13 cellular contexts compared by ENCODE assay signal in the genomic region with DNA sequence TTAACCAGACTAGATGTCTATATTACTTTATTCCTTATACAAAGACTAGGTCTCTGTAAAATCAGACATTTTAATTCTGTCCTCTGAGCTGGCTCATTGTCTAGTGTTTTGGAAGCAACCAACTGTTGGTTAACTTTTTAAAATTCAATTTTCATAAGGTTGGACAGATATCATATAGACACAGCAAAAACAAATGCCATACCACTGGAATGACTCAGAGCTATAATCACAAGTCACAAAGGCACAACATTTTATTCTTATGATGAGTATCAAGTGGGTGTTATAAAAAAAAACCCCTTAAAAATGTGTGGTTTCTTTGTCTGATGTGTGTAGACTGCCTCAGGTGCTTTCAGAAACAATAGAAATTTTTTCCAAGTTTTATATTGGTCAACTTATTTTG.
DNase-seq lines count a peak whose midpoint lies in the region; TF ChIP-seq lines count a peak whose summit lies in the region.
"Had no signal": no experiment of that assay in that cellular context is flagged by ENCODE, and none has a peak within 500 bp of the region (broad histone marks: within the 10 kb centered on the region; RNA-seq: fewer than 3 reads in every experiment).

No MANE protein-coding gene starts in this region.

- no peak overlapping the region for H3K4me3 ChIP-seq in fibroblast of pulmonary artery (replicated peaks; ENCODE audit: low read depth, low read length)
- H3K4me3 ChIP-seq: right lobe of liver had no signal

- H3K4me1 Mint-ChIP-seq in nephron progenitor cell, result peaks cover 37% of the 10 kb centered on the region
- H3K4me1 Mint-ChIP-seq: activated CD4-positive, alpha-beta T cell treated with anti-CD3 and anti-CD28 coated beads for 36 hours had no signal

- no peak overlapping the region for H3K4me3 Mint-ChIP-seq in nephron progenitor cell
- H3K4me3 Mint-ChIP-seq: activated CD4-positive, alpha-beta T cell treated with anti-CD3 and anti-CD28 coated beads for 36 hours had no signal

- H3K27me3 Mint-ChIP-seq in nephron progenitor cell (ENCODE audit: low read depth, poor library complexity), result peaks cover 7% of the 10 kb centered on the region

- no peaks in the 10 kb centered on the region for H3K36me3 Mint-ChIP-seq in nephron progenitor cell (ENCODE audit: low read depth)

- H3K9me3 Mint-ChIP-seq in nephron progenitor cell, result no peaks in the 10 kb centered on the region

- TF ChIP-seq CTCF in fibroblast of pulmonary artery (IDR thresholded peaks at IDR 0.05; ENCODE audit: low read length, missing control alignments) (no peak), nephron progenitor cell (IDR thresholded peaks at IDR 0.05) (no peak)

- peak; percentile 6 for DNase-seq in DMS53 (lab: John Stamatoyannopoulos, UW)
- DNase-seq in DMS53 treated with DMSO at 0.1 percent for 48 hours (lab: John Stamatoyannopoulos, UW; ENCODE audit: unreplicated experiment), result no peak
- peak; percentile 51 for DNase-seq in SW480 (ENCODE audit: low spot score)
- peak; percentile 81 for DNase-seq in fibroblast of pulmonary artery (ENCODE audit: low read depth)
- DNase-seq in Ammon's horn (ENCODE audit: low spot score), result no peak
- DNase-seq in UCSD-AML1 (lab: John Stamatoyannopoulos, UW; ENCODE audit: unreplicated experiment), result no peak
- no peak for DNase-seq in stimulated activated CD4-positive, alpha-beta T cell treated with anti-CD3 and anti-CD28 coated beads, Interleukin-2, amount 100 ng/mL, for 48 hours
- DNase-seq in nephron progenitor cell, result no peak
- DNase-seq: activated CD4-positive, alpha-beta T cell treated with anti-CD3 and anti-CD28 coated beads for 36 hours; activated T-cell treated with anti-CD3 and anti-CD28 coated beads, Interleukin-2, amount 50 U/mL, for 48 hours; aorta; NCI-H748 treated with DMSO at 0.1 percent for 48 hours; right lobe of liver had no signal

- no peak overlapping the region for H3K27ac Mint-ChIP-seq in nephron progenitor cell
- H3K27ac Mint-ChIP-seq: activated CD4-positive, alpha-beta T cell treated with anti-CD3 and anti-CD28 coated beads for 36 hours had no signal

Comparison
In these comparisons a context has a peak if more than half of its experiments do, and no peak if none do; other contexts are left out.
1. DNase-seq: peak in DMS53 (single experiment), SW480 (single experiment) and fibroblast of pulmonary artery (single experiment); none in DMS53 treated with DMSO at 0.1 percent for 48 hours (single experiment), Ammon's horn (single experiment), UCSD-AML1 (single experiment), stimulated activated CD4-positive, alpha-beta T cell treated with anti-CD3 and anti-CD28 coated beads, Interleukin-2, amount 100 ng/mL, for 48 hours (0 of 2) and nephron progenitor cell (single experiment).